In genomic region chr19:38900220-38900629, GRCh38 we compare ENCODE assay signal across 8 cellular contexts. TPM values are rescaled to one million over a fixed set of nuclear protein-coding genes. Genes with fewer than 3 reads are reported as not detected.
DNase-seq lines count a peak whose midpoint lies in the region; ATAC-seq and TF ChIP-seq lines count a peak whose summit lies in the region.

No MANE protein-coding gene starts in this region.

- ATAC-seq in GM21737 (IDR thresholded peaks at IDR 0.05; ENCODE audit: unreplicated experiment) (no peak), HG03280 (IDR thresholded peaks at IDR 0.05; ENCODE audit: unreplicated experiment) (no peak), GM21360 (IDR thresholded peaks at IDR 0.05; ENCODE audit: unreplicated experiment) (no peak)

- no peaks in the 10 kb centered on the region for H3K27me3 ChIP-seq in AG04450 (ENCODE audit: control insufficient read depth, insufficient read depth, low read length)
- H3K27me3 ChIP-seq in HUES6 (ENCODE audit: control insufficient read depth, insufficient read depth, low read length), result peaks cover 14% of the 10 kb centered on the region
- no peaks in the 10 kb centered on the region for H3K27me3 ChIP-seq in mammary epithelial cell (ENCODE audit: insufficient read depth, low read length)
- H3K27me3 ChIP-seq in muscle layer of colon (ENCODE audit: control insufficient read depth in 1 of 2, insufficient read depth in 2 of 2, low read length in 2 of 2), result no peaks in the 10 kb centered on the region

- H3K27ac ChIP-seq in AG04450 (ENCODE audit: low read depth, low read length) (peak overlapping the region; percentile 82), HUES6 (ENCODE audit: low read depth, low read length) (peak overlapping the region; percentile 58; the same call in 1 of the 2 replicates), mammary epithelial cell (ENCODE audit: insufficient read depth, low read depth, low read length) (peak overlapping the region; percentile 96), muscle layer of colon (ENCODE audit: low read depth, low read length) (peak overlapping the region; percentile 85)

- H2AFZ ChIP-seq in mammary epithelial cell (ENCODE audit: low read depth, low read length), result peak overlapping the region; percentile 88

- H3K9ac ChIP-seq in HUES6 (ENCODE audit: low read length), result peak overlapping the region; percentile 62
- peak overlapping the region; percentile 96 for H3K9ac ChIP-seq in mammary epithelial cell (ENCODE audit: insufficient read depth, low read length)
- H3K9ac ChIP-seq in muscle layer of colon (ENCODE audit: low read length), result peak overlapping the region; percentile 87

- WGBS in mammary epithelial cell (ENCODE audit: low coverage, missing lambda C conversion rate), result 8% methylated on average over 7 of the region's 7 CpGs

- intact Hi-C loops in mammary epithelial cell (cut with micrococcal nuclease), result loop anchor here (1.0 kb wide), 1 partner anchor 51 kb away; the partner anchor contains the start of gene HNRNPL

- CTCF ChIA-PET in AG04450 (lab: Charles Lee), result interaction anchor here (0.6 to 2.5 kb wide), 5 partner anchors 13 to 266 kb away, joined by 3 to 23 read pairs (median 4); partner anchors contain the start of genes MRPS12 and SARS2
- CTCF ChIA-PET in mammary epithelial cell (lab: Charles Lee; ENCODE audit: low non-redundant PET), result interaction anchor here (0.6 kb wide), 1 partner anchor 31 kb away, joined by 3 read pairs; the partner anchor contains the start of gene MRPS12

- dilution Hi-C loops in mammary epithelial cell (cut with HindIII; ENCODE audit: low sequenced_read_pairs), result no loop called here

- TF ChIP-seq CTCF in AG04450 (IDR thresholded peaks at IDR 0.05; ENCODE audit: low read depth, low read length) (no peak), mammary epithelial cell (conservative IDR thresholded peaks at IDR 0.05 in 1 of 2, IDR thresholded peaks at IDR 0.05 in 1 of 2; ENCODE audit: extremely low read depth in 1 of 2, insufficient read depth in 1 of 2, low read depth in 1 of 2, low read length in 2 of 2) (no peak)

- H3K9me3 ChIP-seq in AG04450 (ENCODE audit: control insufficient read depth, insufficient read depth, low read length) (no peaks in the 10 kb centered on the region; the same call in 1 of the 2 replicates), HUES6 (ENCODE audit: control insufficient read depth, insufficient read depth, low read depth, low read length) (no peaks in the 10 kb centered on the region), mammary epithelial cell (replicated peaks; ENCODE audit: insufficient read depth, low read length) (no peaks in the 10 kb centered on the region), muscle layer of colon (ENCODE audit: low read length) (no peaks in the 10 kb centered on the region)

- no TSS peak for BruUV-seq in mammary epithelial cell (replicated peaks; lab: Mats Ljungman, UMichigan)

- POLR2A ChIA-PET in AG04450 (lab: Yijun Ruan, JAX), result interaction anchor here (0.7 to 1.6 kb wide), 9 partner anchors 17 to 282 kb away, joined by 3 to 6 read pairs (median 4); partner anchors contain the start of genes ACTN4, MAP4K1, MRPS12 and SARS2

- in situ Hi-C loops in mammary epithelial cell (cut with MboI; ENCODE audit: low sequenced_read_pairs in 2 of 2), result no loop called here

- no peaks in the 10 kb centered on the region for H4K20me1 ChIP-seq in mammary epithelial cell (ENCODE audit: insufficient read depth, low read length)

- H3K36me3 ChIP-seq in HUES6 (ENCODE audit: control insufficient read depth, insufficient read depth, low read length) (peaks cover 10% of the 10 kb centered on the region), mammary epithelial cell (ENCODE audit: insufficient read depth, low read length) (no peaks in the 10 kb centered on the region), muscle layer of colon (ENCODE audit: insufficient read depth, low read length) (peaks cover 5% of the 10 kb centered on the region)

- peaks cover 45% of the 10 kb centered on the region for H3K79me2 ChIP-seq in mammary epithelial cell (ENCODE audit: insufficient read depth, low read length)

- H3K4me3 ChIP-seq in AG04450 (ENCODE audit: low read depth, low read length) (peak overlapping the region; percentile 84), HUES6 (ENCODE audit: low read depth, low read length) (peak overlapping the region; percentile 68), mammary epithelial cell (replicated peaks in 1 of 3; ENCODE audit: insufficient read depth in 1 of 3, low read depth in 2 of 3, low read length in 3 of 3) (peak overlapping the region; percentile 84 to 93 (median 93)), muscle layer of colon (ENCODE audit: low read depth in 1 of 2, low read length in 2 of 2) (peak overlapping the region; percentile 87 to 88)

- TF ChIP-seq POLR2A in erythroblast (IDR thresholded peaks at IDR 0.05; ENCODE audit: low read length), result no peak

- H3K4me2 ChIP-seq in mammary epithelial cell (ENCODE audit: insufficient read depth, low read depth, low read length), result peak overlapping the region; percentile 83

- peaks cover 4% of the 10 kb centered on the region; the same call in 1 of the 2 replicates for H3K4me1 ChIP-seq in HUES6 (ENCODE audit: control insufficient read depth, insufficient read depth, low read length)
- peaks cover 13% of the 10 kb centered on the region for H3K4me1 ChIP-seq in mammary epithelial cell (ENCODE audit: insufficient read depth, low read length)
- H3K4me1 ChIP-seq in muscle layer of colon (ENCODE audit: insufficient read depth, low read length), result peaks cover 31% of the 10 kb centered on the region

- DNase-seq in AG04450 (ENCODE audit: low read depth, low spot score) (no peak), mammary epithelial cell (no peak), erythroblast (lab: John Stamatoyannopoulos, UW) (no peak)

RNA-seq across cellular contexts. Expression of gene NFKBIB, which starts 0.5 kb away (rescaled TPM):
- polyA plus RNA-seq in AG04450 (2011; rRNA removed), result 9.9 and 14.1 TPM in 2 replicates
- 3.7 and 5.6 TPM in 2 replicates for polyA minus RNA-seq in AG04450 (2011; rRNA and poly(A)+ RNA removed)
- 10 to 100 TPM in 1 of 2 donors, 1 to 10 TPM in 1; 9.5 to 27.2 TPM for total RNA-seq in mammary epithelial cell
- 17.0 TPM for polyA plus RNA-seq in mammary epithelial cell
- polyA minus RNA-seq in mammary epithelial cell, result 4.1 TPM

RNA-seq across cellular contexts. Expression of gene SIRT2, which starts 0.8 kb away (rescaled TPM):
- polyA plus RNA-seq in AG04450 (2011; rRNA removed) (45.5 and 61.3 TPM in 2 replicates), mammary epithelial cell (45.6 TPM)
- 31.4 and 36.2 TPM in 2 replicates for polyA minus RNA-seq in AG04450 (2011; rRNA and poly(A)+ RNA removed)
- 10 to 100 TPM; 43.3 to 65.3 TPM for total RNA-seq in mammary epithelial cell
- polyA minus RNA-seq in mammary epithelial cell, result 51.2 TPM

RNA-seq across cellular contexts. Expression of gene CCER2, which starts 11.8 kb away (rescaled TPM):
- polyA plus RNA-seq in AG04450 (2011; rRNA removed), result 0.09 TPM in 1 of 2 replicates, not detected in the other
- polyA minus RNA-seq in AG04450 (2011; rRNA and poly(A)+ RNA removed), result not detected in 2 replicates
- total RNA-seq in mammary epithelial cell, result under 1 TPM in 1 of 2 donors, not detected in 1; 0.59 TPM
- polyA plus RNA-seq in mammary epithelial cell, result 0.12 TPM
- not detected for polyA minus RNA-seq in mammary epithelial cell

RNA-seq across cellular contexts. Expression of gene RINL, which starts 22.1 kb away (rescaled TPM):
- polyA plus RNA-seq in AG04450 (2011; rRNA removed) (1.6 TPM in 2 replicates), mammary epithelial cell (2.4 TPM)
- polyA minus RNA-seq in AG04450 (2011; rRNA and poly(A)+ RNA removed), result 0.78 and 1.9 TPM in 2 replicates
- 1 to 10 TPM; 5.7 to 9.2 TPM for total RNA-seq in mammary epithelial cell
- 1.3 TPM for polyA minus RNA-seq in mammary epithelial cell

RNA-seq across cellular contexts. Expression of gene SARS2, which starts 30.3 kb away (rescaled TPM):
- polyA plus RNA-seq in AG04450 (2011; rRNA removed) (10.1 and 16.2 TPM in 2 replicates), mammary epithelial cell (24.8 TPM)
- 10.9 and 20.6 TPM in 2 replicates for polyA minus RNA-seq in AG04450 (2011; rRNA and poly(A)+ RNA removed)
- total RNA-seq in mammary epithelial cell, result 10 to 100 TPM; 18.0 to 28.0 TPM
- polyA minus RNA-seq in mammary epithelial cell, result 27.0 TPM
